Comparison of ENCODE assay signal across 25 cellular contexts in genomic region chrX:46044486-46044885, GRCh38.
"Had no signal": no experiment of that assay in that cellular context is flagged by ENCODE, and none has a peak within 500 bp of the region (broad histone marks: within the 10 kb centered on the region; RNA-seq: fewer than 3 reads in every experiment).

No MANE protein-coding gene starts in this region.

- H3K36me3 Mint-ChIP-seq: activated naive CD8-positive, alpha-beta T cell; memory B cell had no signal

- H3K9me3 ChIP-seq: body of pancreas had no signal

- ATAC-seq: activated CD8-positive, alpha-beta T cell treated with anti-CD3 and anti-CD28 coated beads, Interleukin-2, amount 10 ng/mL, durations not matched to agents 7 days and 5 days; body of pancreas; esophagus mucosa; foreskin keratinocyte; left lung; natural killer cell treated with Interleukin-12 subunit alpha and Interleukin-12 subunit beta and Interleukin-15 and Interleukin-18, amount 100 ng/mL, for 72 hours; SK-N-SH treated with all-trans-retinoic acid at 6 μM for 48 hours; stimulated activated naive CD8-positive, alpha-beta T cell treated with anti-CD3 and anti-CD28 coated beads, Interleukin-15, amount 100 ng/mL, for 72 hours; T-cell had no signal

- H3K27me3 Mint-ChIP-seq: activated naive CD8-positive, alpha-beta T cell; progenitor cell of endocrine pancreas had no signal

- H3K4me1 ChIP-seq: body of pancreas, foreskin keratinocyte, left lung, tibial artery had no signal

- DNase-seq: activated CD4-positive, alpha-beta T cell treated with anti-CD3 and anti-CD28 coated beads, Interleukin-2, amount 50 U/mL, for 1 hour; activated CD4-positive, CD25-positive, alpha-beta regulatory T cell treated with anti-CD3 and anti-CD28 coated beads, Interleukin-2, amount 50 U/mL, for 72 hours; activated CD8-positive, alpha-beta T cell treated with anti-CD3 and anti-CD28 coated beads, Interleukin-2, amount 10 ng/mL, durations not matched to agents 7 days and 5 days; activated gamma-delta T cell; amniotic stem cell; body of pancreas; caudate nucleus; dermis blood vessel endothelial cell; effector CD8-positive, alpha-beta T cell; left lung; stimulated activated CD4-positive, alpha-beta T cell treated with anti-CD3 and anti-CD28 coated beads, Interleukin-1b, Interleukin-23, amount 100 ng/mL, for 48 hours; stimulated activated naive CD8-positive, alpha-beta T cell treated with anti-CD3 and anti-CD28 coated beads, Interleukin-15, amount 100 ng/mL, for 72 hours; T-cell; tibial artery; WERI-Rb-1 had no signal

- H3K27ac ChIP-seq: body of pancreas, foreskin keratinocyte, left lung, tibial artery, WERI-Rb-1 had no signal

- FAIRE-seq: TTC549 had no signal

- H3K27me3 ChIP-seq: body of pancreas, foreskin keratinocyte, left lung, tibial artery had no signal

- H3K4me3 Mint-ChIP-seq: activated CD8-positive, alpha-beta T cell treated with anti-CD3 and anti-CD28 coated beads, Interleukin-2, amount 10 ng/mL, durations not matched to agents 7 days and 5 days; activated naive CD8-positive, alpha-beta T cell; activated T-helper 1 cell treated with anti-CD3 and anti-CD28 coated beads, Interleukin-12 subunit alpha, Interleukin-12 subunit beta, Interleukin-2, Interleukin-4 antibody, amounts not matched to agents 30 ng/mL and 10 ng/mL and 1 ng/mL, durations not matched to agents 14 hours and 24 hours and 36 hours; memory B cell; natural killer cell treated with Interleukin-12 subunit alpha and Interleukin-12 subunit beta and Interleukin-15 and Interleukin-18, amount 100 ng/mL, for 72 hours; stimulated activated naive CD8-positive, alpha-beta T cell treated with anti-CD3 and anti-CD28 coated beads, Interleukin-15, amount 100 ng/mL, for 72 hours; T-cell; T-helper 2 cell treated with Interferon-gamma antibody and Interleukin-4, amounts not matched to agents 5 μg/mL and 100 μg/mL, for 36 hours had no signal

- H3K36me3 ChIP-seq: left lung, tibial artery, WERI-Rb-1 had no signal

- H3K27ac Mint-ChIP-seq: activated CD8-positive, alpha-beta T cell treated with anti-CD3 and anti-CD28 coated beads, Interleukin-2, amount 10 ng/mL, durations not matched to agents 7 days and 5 days; activated naive CD8-positive, alpha-beta T cell; activated T-helper 1 cell treated with anti-CD3 and anti-CD28 coated beads, Interleukin-12 subunit alpha, Interleukin-12 subunit beta, Interleukin-2, Interleukin-4 antibody, amounts not matched to agents 30 ng/mL and 10 ng/mL and 1 ng/mL, durations not matched to agents 14 hours and 24 hours and 36 hours; memory B cell; natural killer cell treated with Interleukin-12 subunit alpha and Interleukin-12 subunit beta and Interleukin-15 and Interleukin-18, amount 100 ng/mL, for 72 hours; progenitor cell of endocrine pancreas; stimulated activated naive CD8-positive, alpha-beta T cell treated with anti-CD3 and anti-CD28 coated beads, Interleukin-15, amount 100 ng/mL, for 72 hours; T-cell; T-helper 2 cell treated with Interferon-gamma antibody and Interleukin-4, amounts not matched to agents 5 μg/mL and 100 μg/mL, for 36 hours had no signal

- H3K4me1 Mint-ChIP-seq: memory B cell; stimulated activated naive CD8-positive, alpha-beta T cell treated with anti-CD3 and anti-CD28 coated beads, Interleukin-15, amount 100 ng/mL, for 72 hours had no signal

- H3K4me3 ChIP-seq: body of pancreas, left lung, tibial artery had no signal
